8 cellular contexts compared by ENCODE assay signal in genomic region chr17:75087182-75087557, GRCh38. TPM values are rescaled to one million over a fixed set of nuclear protein-coding genes. Genes with fewer than 3 reads are reported as not detected.
A peak's percentile ranks its signal among the peaks of the same experiment; 100 is the strongest.
DNase-seq lines count a peak whose midpoint lies in the region; ATAC-seq and TF ChIP-seq lines count a peak whose summit lies in the region.

No MANE protein-coding gene starts in this region.

- peak overlapping the region; percentile 82 to 90 for H3K27ac Mint-ChIP-seq in T-cell

- no peaks in the 10 kb centered on the region for H3K9me3 ChIP-seq in DOHH2 (ENCODE audit: control insufficient read depth, insufficient read depth, low read length)
- H3K9me3 ChIP-seq in psoas muscle: no peaks in the 10 kb centered on the region

- H3K27me3 ChIP-seq in DOHH2 (ENCODE audit: control insufficient read depth, low read length) (peaks cover 35% of the 10 kb centered on the region), psoas muscle (ENCODE audit: insufficient read depth in 3 of 3, low read length in 2 of 3) (no peaks in the 10 kb centered on the region)

- H3K4me1 Mint-ChIP-seq in T-cell: peaks cover 56 to 76% (median 61%) of the 10 kb centered on the region in 3 donors

- no peaks in the 10 kb centered on the region for H3K9me3 Mint-ChIP-seq in T-cell

- no peak overlapping the region for H3K27ac ChIP-seq in DOHH2 (ENCODE audit: low read depth, low read length)
- H3K27ac ChIP-seq in psoas muscle: peak overlapping the region; percentile 86

- POLR2A ChIA-PET in T-cell (lab: Charles Lee): no interaction called here

- no peaks in the 10 kb centered on the region for H3F3A ChIP-seq in DOHH2 (ENCODE audit: control insufficient read depth, insufficient read depth)

- H3K79me2 ChIP-seq in DOHH2 (ENCODE audit: control insufficient read depth, low read length): no peaks in the 10 kb centered on the region

- 65 to 81% (median 65%) methylated on average over 11 to 12 of the region's 12 CpGs for WGBS in psoas muscle, 3 donors

- CTCF ChIA-PET in T-cell (lab: Charles Lee): interaction anchor here in 1 of 2 donors (0.5 to 1.7 kb wide), 2 partner anchors 125 to 235 kb away, joined by 4 to 6 read pairs; no protein-coding TSS in a partner anchor

- peak in 3 of 4 experiments; percentile 4 to 6 (median 5) for ATAC-seq in T-cell (replicated peaks in 1 of 4)
- peak in 1 of 4 donors; percentile 6 for ATAC-seq in psoas muscle
- ATAC-seq in HG03565 (IDR thresholded peaks at IDR 0.05; ENCODE audit: unreplicated experiment): no peak

- peaks cover 5% of the 10 kb centered on the region; the same call in 1 of the 2 replicates for H3K4me1 ChIP-seq in DOHH2 (ENCODE audit: control insufficient read depth, low read length)
- H3K4me1 ChIP-seq in psoas muscle: peaks cover 20% of the 10 kb centered on the region

- 0 out of 2 replicates have a peak overlapping the region, but pooled peaks have one; percentile 28 for H3K4me3 ChIP-seq in DOHH2 (ENCODE audit: low read length)
- H3K4me3 ChIP-seq in fibroblast of the aortic adventitia (ENCODE audit: low read depth, low read length): peak overlapping the region; percentile 47
- H3K4me3 ChIP-seq in psoas muscle: peak overlapping the region; percentile 86

- no peak overlapping the region for H3K4me2 ChIP-seq in DOHH2 (ENCODE audit: low read length)

- DNase-seq in T-cell (no peak), fibroblast of the aortic adventitia (ENCODE audit: low read depth) (no peak), psoas muscle (no peak), DMS53 treated with DMSO at 0.1 percent for 48 hours (lab: John Stamatoyannopoulos, UW; ENCODE audit: unreplicated experiment) (no peak), HPDE6-E6E7 (ENCODE audit: extremely low spot score) (no peak), DMS79 treated with DMSO at 0.1 percent for 48 hours (lab: John Stamatoyannopoulos, UW) (no peak)

- no peaks in the 10 kb centered on the region for H3K9me2 ChIP-seq in DOHH2 (replicated peaks; ENCODE audit: control insufficient read depth, low read length)

- H3K4me3 Mint-ChIP-seq in T-cell: peak overlapping the region; percentile 78 to 83 (median 81)

- intact Hi-C loops in psoas muscle (cut with DNase I): no loop called here

- no peaks in the 10 kb centered on the region for H3K36me3 Mint-ChIP-seq in T-cell

- no peaks in the 10 kb centered on the region for H4K20me1 ChIP-seq in DOHH2 (ENCODE audit: control insufficient read depth, insufficient read depth, low read depth, low read length)

- H3K36me3 ChIP-seq in DOHH2 (ENCODE audit: control insufficient read depth, low read length) (no peaks in the 10 kb centered on the region), psoas muscle (ENCODE audit: insufficient read depth in 1 of 2, low read depth in 1 of 2) (no peaks in the 10 kb centered on the region)

- TF ChIP-seq CTCF in DOHH2 (IDR thresholded peaks at IDR 0.05; ENCODE audit: low read depth, low read length, poor library complexity, severe bottlenecking) (no peak), fibroblast of the aortic adventitia (IDR thresholded peaks at IDR 0.05; ENCODE audit: insufficient read depth, low read length) (no peak), psoas muscle (IDR thresholded peaks at IDR 0.05) (no peak)

- H3K27me3 Mint-ChIP-seq in T-cell: no peaks in the 10 kb centered on the region

RNA-seq across cellular contexts. Expression of gene SLC16A5, which starts 0.6 kb away (rescaled TPM):
- total RNA-seq in T-cell (10 to 100 TPM in 4 of 5 donors, 1 to 10 TPM in 1; 9.1 to 24.3 (median 16.8) TPM), fibroblast of the aortic adventitia (ENCODE audit: low replicate concordance) (2.8 and 4.4 TPM in 2 replicates), psoas muscle (10 to 100 TPM in 1 of 4 donors, 1 to 10 TPM in 3; 5.6 to 10.7 (median 8.1) TPM)
- 1 to 10 TPM; 1.2 to 4.5 (median 3.8) TPM for polyA plus RNA-seq in psoas muscle

RNA-seq across cellular contexts. Expression of gene ARMC7, which starts 22.6 kb away (rescaled TPM):
- 10 to 100 TPM in 3 of 5 donors, 1 to 10 TPM in 2; 8.9 to 23.9 (median 18.8) TPM for total RNA-seq in T-cell
- total RNA-seq in fibroblast of the aortic adventitia (ENCODE audit: low replicate concordance): 3.4 and 3.9 TPM in 2 replicates
- 1 to 10 TPM; 2.7 to 7.0 (median 3.6) TPM for total RNA-seq in psoas muscle
- 1 to 10 TPM; 3.3 to 6.4 (median 4.9) TPM for polyA plus RNA-seq in psoas muscle

RNA-seq across cellular contexts. Expression of gene KCTD2, which starts 40.1 kb away (rescaled TPM):
- total RNA-seq in T-cell (10 to 100 TPM; 22.0 to 32.8 (median 29.0) TPM), fibroblast of the aortic adventitia (ENCODE audit: low replicate concordance) (20.2 and 34.2 TPM in 2 replicates), psoas muscle (10 to 100 TPM; 29.2 to 38.7 (median 35.2) TPM)
- 10 to 100 TPM; 26.9 to 71.2 (median 29.7) TPM for polyA plus RNA-seq in psoas muscle

RNA-seq across cellular contexts. Expression of gene ATP5PD, which starts 40.4 kb away (rescaled TPM):
- total RNA-seq in T-cell (100 to 1,000 TPM; 115 to 170 (median 139) TPM), fibroblast of the aortic adventitia (ENCODE audit: low replicate concordance) (513 and 829 TPM in 2 replicates), psoas muscle (100 to 1,000 TPM; 409 to 577 (median 500) TPM)
- polyA plus RNA-seq in psoas muscle: 100 to 1,000 TPM; 619 to 931 (median 653) TPM

RNA-seq across cellular contexts. Expression of gene NT5C, which starts 44.4 kb away (rescaled TPM):
- total RNA-seq in T-cell (10 to 100 TPM; 21.5 to 88.8 (median 70.1) TPM), fibroblast of the aortic adventitia (ENCODE audit: low replicate concordance) (39.8 and 45.2 TPM in 2 replicates), psoas muscle (10 to 100 TPM; 16.4 to 44.2 (median 29.4) TPM)
- 10 to 100 TPM; 19.7 to 84.0 (median 56.3) TPM for polyA plus RNA-seq in psoas muscle

Comparison
In these comparisons a context has a peak if more than half of its experiments do, and no peak if none do; other contexts are left out.
1. H3K4me3 ChIP-seq: peak in every context shown above with its lines; median percentile 86 in psoas muscle; 47 in fibroblast of the aortic adventitia; 28 in DOHH2.